ENCODE assay signal across 9 cellular contexts in genomic region chr18:21820035-21820810, GRCh38.
DNase-seq lines count a peak whose midpoint lies in the region; ATAC-seq and TF ChIP-seq lines count a peak whose summit lies in the region.
"Had no signal": no experiment of that assay in that cellular context is flagged by ENCODE, and none has a peak within 500 bp of the region (broad histone marks: within the 10 kb centered on the region; RNA-seq: fewer than 3 reads in every experiment).

No MANE protein-coding gene starts in this region.

- H3K9me3 ChIP-seq in DND-41 (ENCODE audit: insufficient read depth, low read length, severe bottlenecking) (no peaks in the 10 kb centered on the region), mammary epithelial cell (replicated peaks; ENCODE audit: insufficient read depth, low read length) (no peaks in the 10 kb centered on the region)

- DNase-seq in DND-41 (no peak), mammary epithelial cell (peak; percentile 4), mesendoderm (peak; percentile 25), SHP77 (lab: John Stamatoyannopoulos, UW) (no peak), NCI-H2107 (lab: John Stamatoyannopoulos, UW) (no peak)

- 80% methylated on average over 2 of the region's 2 CpGs for WGBS in mammary epithelial cell (ENCODE audit: low coverage, missing lambda C conversion rate)
- no CpG with 5 or more reads among the region's 2 CpGs for WGBS in mesendoderm (ENCODE audit: extremely low coverage, insufficient coverage, low lambda C conversion rate)

- TF ChIP-seq CTCF in DND-41 (IDR thresholded peaks at IDR 0.05; ENCODE audit: borderline replicate concordance, extremely low read depth, low read length, poor library complexity, severe bottlenecking) (peak; percentile 49), KMS-11 (conservative IDR thresholded peaks at IDR 0.05; ENCODE audit: low read depth, low read length) (peak; percentile 66), mammary epithelial cell (conservative IDR thresholded peaks at IDR 0.05 in 1 of 2, IDR thresholded peaks at IDR 0.05 in 1 of 2; ENCODE audit: extremely low read depth in 1 of 2, insufficient read depth in 1 of 2, low read depth in 1 of 2, low read length in 2 of 2) (peak; percentile 55 to 63)

- dilution Hi-C loops in mammary epithelial cell (cut with HindIII; ENCODE audit: low sequenced_read_pairs), result no loop called here

- H3K79me1 ChIP-seq in mesendoderm (ENCODE audit: low read length), result no peaks in the 10 kb centered on the region

- H2AFZ ChIP-seq in DND-41 (ENCODE audit: low read depth, low read length) (no peak overlapping the region), KMS-11 (ENCODE audit: low read depth) (no peak overlapping the region), mammary epithelial cell (ENCODE audit: low read depth, low read length) (no peak overlapping the region)

- no peak overlapping the region for H2BK5ac ChIP-seq in mesendoderm (ENCODE audit: low read length)

- H3K4me2 ChIP-seq in DND-41 (ENCODE audit: insufficient read depth, low read length) (no peak overlapping the region), KMS-11 (no peak overlapping the region), mammary epithelial cell (ENCODE audit: insufficient read depth, low read depth, low read length) (no peak overlapping the region), mesendoderm (ENCODE audit: low read length) (no peak overlapping the region)

- intact Hi-C loops in mammary epithelial cell (cut with micrococcal nuclease), result loop anchor here (5.0 kb wide), 1 partner anchor 137 kb away; no protein-coding TSS in a partner anchor

- H3K27me3 ChIP-seq in DND-41 (ENCODE audit: insufficient read depth, low read length, poor library complexity), result no peaks in the 10 kb centered on the region
- H3K27me3 ChIP-seq in KMS-11 (ENCODE audit: insufficient read depth, low read depth), result no peaks in the 10 kb centered on the region
- no peaks in the 10 kb centered on the region for H3K27me3 ChIP-seq in mammary epithelial cell (ENCODE audit: insufficient read depth, low read length)
- no peaks in the 10 kb centered on the region for H3K27me3 ChIP-seq in mesendoderm (ENCODE audit: insufficient read depth, low read length, poor library complexity)

- no peak overlapping the region for H3K9ac ChIP-seq in DND-41 (ENCODE audit: low read depth, low read length)
- H3K9ac ChIP-seq in KMS-11, result no peak overlapping the region
- H3K9ac ChIP-seq in mammary epithelial cell (ENCODE audit: insufficient read depth, low read length), result no peak overlapping the region
- no peak overlapping the region for H3K9ac ChIP-seq in mesendoderm (ENCODE audit: low read length)

- H3K4me3 ChIP-seq in DND-41 (ENCODE audit: low read depth in 1 of 2, low read length in 2 of 2) (no peak overlapping the region), KMS-11 (IDR thresholded peaks at IDR 0.05; ENCODE audit: insufficient read depth, low read depth, low read length) (no peak overlapping the region), mammary epithelial cell (replicated peaks in 1 of 3; ENCODE audit: insufficient read depth in 1 of 3, low read depth in 2 of 3, low read length in 3 of 3) (no peak overlapping the region), mesendoderm (ENCODE audit: low read length) (no peak overlapping the region)

- H2BK120ac ChIP-seq in mesendoderm (ENCODE audit: low read depth, low read length), result no peak overlapping the region

- H4K5ac ChIP-seq in mesendoderm (ENCODE audit: low read length), result no peak overlapping the region

- H3K4ac ChIP-seq in mesendoderm (ENCODE audit: low read depth, low read length), result no peak overlapping the region

- H3K4me1 ChIP-seq in DND-41 (ENCODE audit: insufficient read depth, low read length) (no peaks in the 10 kb centered on the region), KMS-11 (ENCODE audit: low read depth, poor library complexity, severe bottlenecking) (peaks cover 25% of the 10 kb centered on the region), mammary epithelial cell (ENCODE audit: insufficient read depth, low read length) (no peaks in the 10 kb centered on the region), mesendoderm (ENCODE audit: control insufficient read depth, low read depth, low read length) (no peaks in the 10 kb centered on the region)

- H4K20me1 ChIP-seq in DND-41 (ENCODE audit: insufficient read depth, low read length) (no peaks in the 10 kb centered on the region), KMS-11 (ENCODE audit: insufficient read depth) (no peaks in the 10 kb centered on the region), mammary epithelial cell (ENCODE audit: insufficient read depth, low read length) (no peaks in the 10 kb centered on the region)

- BruUV-seq in mammary epithelial cell (replicated peaks; lab: Mats Ljungman, UMichigan), result no TSS peak

- in situ Hi-C loops in mammary epithelial cell (cut with MboI; ENCODE audit: low sequenced_read_pairs in 2 of 2), result no loop called here

- no peak overlapping the region for H3K27ac ChIP-seq in DND-41 (ENCODE audit: low read length)
- H3K27ac ChIP-seq in KMS-11, result no peak overlapping the region
- H3K27ac ChIP-seq in mammary epithelial cell (ENCODE audit: insufficient read depth, low read depth, low read length), result no peak overlapping the region
- no peak overlapping the region for H3K27ac ChIP-seq in mesendoderm (ENCODE audit: low read depth, low read length)
- H3K27ac ChIP-seq: epithelial cell of prostate had no signal

- H2BK15ac ChIP-seq in mesendoderm (replicated peaks; ENCODE audit: low read depth), result no peak overlapping the region

- H3K36me3 ChIP-seq in DND-41 (ENCODE audit: insufficient read depth, low read length) (peaks cover 24% of the 10 kb centered on the region; the same call in 1 of the 2 replicates), KMS-11 (ENCODE audit: insufficient read depth) (no peaks in the 10 kb centered on the region), mammary epithelial cell (ENCODE audit: insufficient read depth, low read length) (peaks cover 7% of the 10 kb centered on the region), mesendoderm (ENCODE audit: control insufficient read depth, insufficient read depth, low read length) (no peaks in the 10 kb centered on the region)

- H3K23ac ChIP-seq in mesendoderm (ENCODE audit: low read length), result no peak overlapping the region

- no peaks in the 10 kb centered on the region for H3K79me2 ChIP-seq in DND-41 (ENCODE audit: insufficient read depth, low read length)
- no peaks in the 10 kb centered on the region for H3K79me2 ChIP-seq in KMS-11 (ENCODE audit: insufficient read depth, low read depth)
- H3K79me2 ChIP-seq in mammary epithelial cell (ENCODE audit: insufficient read depth, low read length), result no peaks in the 10 kb centered on the region
- H3K79me2 ChIP-seq in mesendoderm (ENCODE audit: control insufficient read depth, insufficient read depth, low read length), result no peaks in the 10 kb centered on the region

- CTCF ChIA-PET in mammary epithelial cell (lab: Charles Lee; ENCODE audit: low non-redundant PET), result interaction anchor here (0.5 to 0.8 kb wide), 7 partner anchors 10 to 147 kb away, joined by 3 to 21 read pairs (median 4); no protein-coding TSS in a partner anchor

- ATAC-seq in DND-41 (ENCODE audit: insufficient read depth, low read depth) (no peak), GM18868 (IDR thresholded peaks at IDR 0.05; ENCODE audit: unreplicated experiment) (no peak), HG03457 (IDR thresholded peaks at IDR 0.05; ENCODE audit: unreplicated experiment) (no peak)

- H2AK5ac ChIP-seq in mesendoderm (ENCODE audit: low read length), result no peak overlapping the region

- no peak overlapping the region for H3K18ac ChIP-seq in mesendoderm (ENCODE audit: low read length)

- H4K8ac ChIP-seq in mesendoderm (ENCODE audit: low read depth, low read length), result no peak overlapping the region

- H3K56ac ChIP-seq in mesendoderm (ENCODE audit: low read length), result no peak overlapping the region

Comparison
In these comparisons a context has a peak if more than half of its experiments do, and no peak if none do; other contexts are left out.
1. DNase-seq: peak in mammary epithelial cell (single experiment) and mesendoderm (single experiment); none in DND-41 (single experiment), SHP77 (0 of 2) and NCI-H2107 (single experiment).
2. Peak in every context shown above with its lines, with median percentiles within 50 percentile points of each other: CTCF ChIP-seq.